8 cellular contexts compared by ENCODE assay signal in the genomic region with DNA sequence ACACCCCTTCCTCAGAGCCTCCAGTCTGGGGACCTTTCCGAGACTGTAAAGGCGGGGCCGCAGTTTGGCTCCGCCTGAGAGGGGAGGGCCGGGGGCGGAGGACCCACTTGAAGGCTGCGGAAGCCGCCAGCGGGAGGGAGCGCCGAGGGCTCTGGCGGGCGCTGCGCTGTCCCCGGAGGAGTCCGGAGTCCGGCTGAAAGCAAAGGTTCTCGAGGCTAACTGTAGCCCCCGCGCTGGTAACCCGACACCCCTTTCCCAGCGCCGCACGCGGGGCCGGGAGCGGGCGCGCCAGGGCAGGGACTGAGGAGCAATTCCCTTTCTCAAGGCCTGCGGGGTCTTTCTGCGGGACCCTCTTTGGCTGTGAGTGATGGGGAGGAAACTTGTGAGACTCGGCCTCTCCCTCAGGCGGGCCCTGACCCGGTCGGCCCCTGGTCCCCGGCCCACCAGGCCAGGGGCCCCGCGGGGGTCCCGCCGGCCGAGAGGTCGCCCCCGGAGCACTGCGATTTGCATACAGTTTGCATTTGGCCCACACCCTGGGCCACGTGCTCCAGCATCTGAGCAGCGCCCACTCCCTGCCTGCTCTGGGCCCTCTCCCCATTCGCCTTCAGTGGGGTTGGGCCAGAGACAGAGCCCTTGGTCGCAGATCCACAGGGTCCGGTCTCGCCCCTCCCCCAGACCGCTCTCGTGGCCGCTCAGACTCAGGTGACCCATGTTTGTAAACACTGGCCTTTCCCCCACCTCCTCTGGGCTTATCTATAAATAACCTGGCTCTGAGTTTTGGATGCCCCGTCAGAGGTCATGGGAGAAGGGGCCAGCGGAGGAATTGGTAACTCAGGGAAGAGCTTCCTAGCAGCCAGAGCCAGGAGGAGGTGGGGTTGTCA. TPM values are rescaled to one million over a fixed set of nuclear protein-coding genes. Genes with fewer than 3 reads are reported as not detected.
DNase-seq lines count a peak whose midpoint lies in the region; ATAC-seq and TF ChIP-seq lines count a peak whose summit lies in the region.

No MANE protein-coding gene starts in this region.

- H4K20me1 ChIP-seq in Karpas-422 (ENCODE audit: insufficient read depth, low read depth, low read length) (no peaks in the 10 kb centered on the region), hepatocyte (ENCODE audit: insufficient read depth, poor library complexity, severe bottlenecking) (no peaks in the 10 kb centered on the region)

- H3K4me3 ChIP-seq in Karpas-422 (ENCODE audit: low read length): no peak overlapping the region
- peak overlapping the region; percentile 53 for H3K4me3 ChIP-seq in astrocyte of the cerebellum (ENCODE audit: low read depth, low read length)
- peak overlapping the region; percentile 71 for H3K4me3 ChIP-seq in hepatocyte
- peak overlapping the region; percentile 54 for H3K4me3 ChIP-seq in retinal pigment epithelial cell (ENCODE audit: low read length)
- peak overlapping the region in 1 of 2 donors; percentile 22 for H3K4me3 ChIP-seq in aorta (ENCODE audit: low read length in 2 of 2)

- WGBS in hepatocyte (ENCODE audit: low lambda C conversion rate, missing lambda C conversion rate): 2% methylated on average over 52 of the region's 55 CpGs
- WGBS in aorta, 2 donors: 1 to 2% methylated on average over 47 to 55 of the region's 55 CpGs

- H3K4me2 ChIP-seq in Karpas-422 (ENCODE audit: low read depth, low read length, poor library complexity, severe bottlenecking): no peak overlapping the region
- H3K4me2 ChIP-seq in hepatocyte: peak overlapping the region; percentile 96

- in situ Hi-C loops in astrocyte of the cerebellum (cut with HindIII; ENCODE audit: low sequenced_read_pairs): no loop called here

- H3K36me3 ChIP-seq in Karpas-422 (ENCODE audit: insufficient read depth, low read length) (no peaks in the 10 kb centered on the region), hepatocyte (replicated peaks; ENCODE audit: insufficient read depth, low read depth) (no peaks in the 10 kb centered on the region), aorta (ENCODE audit: control insufficient read depth in 1 of 2, insufficient read depth in 2 of 2, low read length in 1 of 2) (no peaks in the 10 kb centered on the region)

- DNase-seq in DMS153 (lab: John Stamatoyannopoulos, UW): peak; percentile 72
- peak; percentile 29 for DNase-seq in Karpas-422
- peak; percentile 67 for DNase-seq in T-helper 9 cell
- peak; percentile 38 for DNase-seq in astrocyte of the cerebellum (ENCODE audit: low read depth)
- peak; percentile 95 for DNase-seq in hepatocyte (ENCODE audit: low spot score)
- peak; percentile 56 for DNase-seq in retinal pigment epithelial cell (ENCODE audit: low read depth)
- DNase-seq in aorta: peak; percentile 77 to 90

- TF ChIP-seq CTCF in astrocyte of the cerebellum (IDR thresholded peaks at IDR 0.05; ENCODE audit: low read depth, low read length, missing control alignments) (no peak), hepatocyte (IDR thresholded peaks at IDR 0.05; ENCODE audit: poor library complexity) (no peak), retinal pigment epithelial cell (conservative IDR thresholded peaks at IDR 0.05; ENCODE audit: low read depth, low read length) (no peak)

- no peak overlapping the region for H3K27ac ChIP-seq in Karpas-422 (ENCODE audit: low read length)
- peak overlapping the region; percentile 66 for H3K27ac ChIP-seq in hepatocyte
- no peak overlapping the region for H3K27ac ChIP-seq in aorta (ENCODE audit: low read depth in 1 of 2, low read length in 2 of 2)

- H3K4me1 ChIP-seq in Karpas-422 (ENCODE audit: low read length) (no peaks in the 10 kb centered on the region), hepatocyte (ENCODE audit: insufficient read depth) (peaks cover 12% of the 10 kb centered on the region), aorta (ENCODE audit: control insufficient read depth in 1 of 2, insufficient read depth in 2 of 2, low read length in 2 of 2) (no peaks in the 10 kb centered on the region)

- ATAC-seq in aorta (ENCODE audit: low FRiP score): peak; percentile 91
- ATAC-seq in GM18520 (IDR thresholded peaks at IDR 0.05; ENCODE audit: unreplicated experiment): no peak

- H3K79me2 ChIP-seq in Karpas-422 (ENCODE audit: low read length) (no peaks in the 10 kb centered on the region), hepatocyte (no peaks in the 10 kb centered on the region)

- H3K9me3 ChIP-seq in Karpas-422 (ENCODE audit: low read length) (no peaks in the 10 kb centered on the region), hepatocyte (ENCODE audit: low read depth) (no peaks in the 10 kb centered on the region), aorta (ENCODE audit: control insufficient read depth, low read length) (no peaks in the 10 kb centered on the region)

- H2AFZ ChIP-seq in Karpas-422 (ENCODE audit: low read length): no peak overlapping the region
- peak overlapping the region; percentile 90 for H2AFZ ChIP-seq in hepatocyte

- H3K27me3 ChIP-seq in Karpas-422 (ENCODE audit: low read length) (no peaks in the 10 kb centered on the region), hepatocyte (no peaks in the 10 kb centered on the region), aorta (ENCODE audit: control insufficient read depth in 1 of 2, insufficient read depth in 2 of 2, low read length in 1 of 2) (no peaks in the 10 kb centered on the region)

- intact Hi-C loops in aorta (cut with DNase I): no loop called here

- H3K9ac ChIP-seq in Karpas-422 (ENCODE audit: low read length): no peak overlapping the region

- no peaks in the 10 kb centered on the region for H3K9me2 ChIP-seq in Karpas-422 (replicated peaks; ENCODE audit: insufficient read depth, low read length)
- H3K9me2 ChIP-seq in hepatocyte (replicated peaks; ENCODE audit: insufficient read depth): no peaks in the 10 kb centered on the region

RNA-seq across cellular contexts. Expression of gene ART5, which starts 0.5 kb away (rescaled TPM):
- total RNA-seq in Karpas-422 (2014; rRNA removed; shearing (Covaris generic); ENCODE audit: low replicate concordance): not detected in 2 replicates
- total RNA-seq in hepatocyte: 2.3 and 6.3 TPM in 2 replicates
- polyA plus RNA-seq in hepatocyte: 12.4 and 19.3 TPM in 2 replicates
- not detected for total RNA-seq in aorta
- not detected for polyA plus RNA-seq in aorta

RNA-seq across cellular contexts. Expression of gene ART1, which starts 2.6 kb away (rescaled TPM):
- not detected in 2 replicates for total RNA-seq in Karpas-422 (2014; rRNA removed; shearing (Covaris generic); ENCODE audit: low replicate concordance)
- not detected in 2 replicates for total RNA-seq in hepatocyte
- polyA plus RNA-seq in hepatocyte: not detected in 2 replicates
- total RNA-seq in aorta: not detected
- polyA plus RNA-seq in aorta: not detected

RNA-seq across cellular contexts. Expression of gene CHRNA10, which starts 28.9 kb away (rescaled TPM):
- 1.7 and 6.0 TPM in 2 replicates for total RNA-seq in Karpas-422 (2014; rRNA removed; shearing (Covaris generic); ENCODE audit: low replicate concordance)
- total RNA-seq in hepatocyte: 0.64 TPM in 1 of 2 replicates, not detected in the other
- polyA plus RNA-seq in hepatocyte: 0.53 and 1.6 TPM in 2 replicates
- 1 to 10 TPM; 1.0 to 4.0 TPM for total RNA-seq in aorta
- 1 to 10 TPM in 1 of 2 donors, under 1 TPM in 1; 0.13 to 1.5 TPM for polyA plus RNA-seq in aorta

Comparison
In these comparisons a context has a peak if more than half of its experiments do, and no peak if none do; other contexts are left out.
1. DNase-seq: peak in every context shown above with its lines; median percentile 95 in hepatocyte; 84 in aorta; 72 in DMS153; 67 in T-helper 9 cell; 56 in retinal pigment epithelial cell; 38 in astrocyte of the cerebellum; 29 in Karpas-422.